ENCODE assay signal across 1 cellular context in genomic region chr20:9110916-9111432, GRCh38.
TF ChIP-seq lines count a peak whose summit lies in the region.

No MANE protein-coding gene starts in this region.

TF ChIP-seq in HepG2, 621 proteins besides CTCF, POLR2A, EP300 and RAD21:
- TF ChIP-seq ZNF160 (CRISPR knock-in tag; IDR thresholded peaks at IDR 0.05) (no peak), RFXAP (CRISPR knock-in tag; IDR thresholded peaks at IDR 0.05; ENCODE audit: borderline replicate concordance) (no peak), ZNF224 (CRISPR knock-in tag; IDR thresholded peaks at IDR 0.05) (no peak), THRA (CRISPR knock-in tag; IDR thresholded peaks at IDR 0.05; ENCODE audit: borderline replicate concordance) (no peak), NR2F1 (CRISPR knock-in tag; IDR thresholded peaks at IDR 0.05) (no peak), REST (IDR thresholded peaks at IDR 0.05; ENCODE audit: borderline replicate concordance in 1 of 2, low read depth in 1 of 2, low read length in 2 of 2) (no peak), TBX2 (CRISPR knock-in tag; IDR thresholded peaks at IDR 0.05; ENCODE audit: borderline replicate concordance) (no peak), ZBTB38 (CRISPR knock-in tag; IDR thresholded peaks at IDR 0.05) (no peak)
